1 cellular context compared by ENCODE assay signal in the genomic region with DNA sequence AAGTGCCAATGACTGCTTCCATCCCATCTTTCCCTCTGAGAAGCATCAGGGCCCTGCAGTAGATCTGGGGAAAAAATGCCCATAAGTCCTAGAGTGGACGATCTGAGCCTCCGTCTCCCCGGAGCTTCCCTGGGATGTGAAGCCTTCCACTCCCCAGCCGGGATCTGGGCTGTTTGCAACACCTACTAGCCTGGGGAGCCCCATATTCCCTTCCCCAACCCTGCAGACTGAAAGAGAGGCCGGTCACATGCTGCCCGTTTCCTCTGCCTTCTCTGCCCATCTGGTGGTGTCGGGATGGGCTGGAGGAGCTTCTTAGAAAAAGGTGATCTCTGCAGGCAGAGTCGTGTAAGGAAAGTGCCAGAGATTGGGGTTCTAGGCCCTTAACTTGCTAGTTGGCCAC.
TF ChIP-seq lines count a peak whose summit lies in the region.

No MANE protein-coding gene starts in this region.

TF ChIP-seq in HCT116, 20 proteins besides CTCF, POLR2A, EP300 and RAD21 (continued from another document):
- TF ChIP-seq CEBPB (IDR thresholded peaks at IDR 0.05; ENCODE audit: low read depth) (no peak), ZFX (IDR thresholded peaks at IDR 0.05) (no peak)
